Comparison of ENCODE assay signal across 17 cellular contexts in the genomic region with DNA sequence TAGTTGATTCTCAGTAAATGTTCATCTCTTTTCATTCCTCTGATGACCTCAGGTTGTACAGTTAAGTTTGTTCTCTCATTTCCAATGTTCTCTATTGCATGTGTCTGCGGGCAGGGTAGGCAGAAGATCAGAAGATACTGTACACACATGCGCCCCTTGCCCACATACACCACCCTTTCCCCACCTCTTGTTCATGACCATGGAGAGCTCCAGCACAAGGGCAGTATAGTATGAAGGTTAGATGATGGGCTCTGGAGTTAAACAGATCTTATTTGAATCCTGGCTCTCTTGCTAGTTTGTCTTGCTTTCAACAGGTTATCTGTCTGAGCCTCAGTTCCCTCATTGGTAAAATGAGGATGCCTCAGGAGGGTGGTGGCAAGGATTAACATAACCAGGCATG. TPM values are rescaled to one million over a fixed set of nuclear protein-coding genes. Genes with fewer than 3 reads are reported as not detected.
DNase-seq lines count a peak whose midpoint lies in the region; ATAC-seq and TF ChIP-seq lines count a peak whose summit lies in the region.
"Had no signal": no experiment of that assay in that cellular context is flagged by ENCODE, and none has a peak within 500 bp of the region (broad histone marks: within the 10 kb centered on the region; RNA-seq: fewer than 3 reads in every experiment).

No MANE protein-coding gene starts in this region.

- TF ChIP-seq POLR2A in HCT116 (IDR thresholded peaks at IDR 0.05; ENCODE audit: borderline replicate concordance, extremely low read depth, insufficient read depth, insufficient read length) = no peak

- RAD21 ChIA-PET in HCT116 (lab: Charles Lee; ENCODE audit: low non-redundant PET in 1 of 2, low total read pairs in 2 of 2, uncharacterized antibody in 2 of 2, unreplicated experiment in 2 of 2) = no interaction called here

- no peak overlapping the region for H2AFZ ChIP-seq in HCT116 (ENCODE audit: low read depth, low read length, poor library complexity, severe bottlenecking)
- H2AFZ ChIP-seq: GM23248 had no signal

- TF ChIP-seq RAD21 in HCT116 (IDR thresholded peaks at IDR 0.05; ENCODE audit: low read depth) = no peak

- H3K4me3 ChIP-seq in HCT116 (replicated peaks in 1 of 2; ENCODE audit: low read depth in 1 of 2, low read length in 2 of 2) = no peak overlapping the region
- H3K4me3 ChIP-seq: BLaER1, GM23248 had no signal

- no peak overlapping the region for H3K9ac ChIP-seq in HCT116 (ENCODE audit: low read length)
- H3K9ac ChIP-seq: BLaER1, GM23248 had no signal

- DNase-seq in HCT116 (ENCODE audit: low read depth, low spot score) = no peak
- no peak for DNase-seq in foreskin keratinocyte
- DNase-seq in sciatic nerve (ENCODE audit: low spot score) = no peak
- DNase-seq: Caco-2; CD4-positive, CD25-positive, alpha-beta regulatory T cell; CD8-positive, alpha-beta T cell; DMS153; DND-41; GM23248; H9 had no signal

- intact Hi-C loops in HCT116 (cut with micrococcal nuclease) = no loop called here
- intact Hi-C loops in sciatic nerve (cut with DNase I) = no loop called here

- no peaks in the 10 kb centered on the region for H3K9me3 ChIP-seq in HCT116 (ENCODE audit: control insufficient read depth in 1 of 2, insufficient read depth in 1 of 2, low read depth in 1 of 2, low read length in 2 of 2)
- H3K9me3 ChIP-seq: BLaER1, Caco-2 had no signal

- no peak overlapping the region for H3K4me2 ChIP-seq in HCT116 (ENCODE audit: low read length)
- H3K4me2 ChIP-seq: BLaER1 had no signal

- TF ChIP-seq CTCF in HCT116 (IDR thresholded peaks at IDR 0.05 in 2 of 3, conservative IDR thresholded peaks at IDR 0.05 in 1 of 3; ENCODE audit: borderline replicate concordance in 1 of 3, insufficient read depth in 1 of 3, low read depth in 2 of 3, low read length in 2 of 3) (no peak), foreskin keratinocyte (conservative IDR thresholded peaks at IDR 0.05) (no peak)

- ATAC-seq in HCT116 = no peak
- peak; percentile 17 for ATAC-seq in foreskin keratinocyte
- ATAC-seq in GM18519 (IDR thresholded peaks at IDR 0.05; ENCODE audit: low FRiP score, unreplicated experiment) = no peak
- ATAC-seq in sciatic nerve = no peak
- ATAC-seq in activated CD4-positive, CD25-positive, alpha-beta regulatory T cell treated with anti-CD3 and anti-CD28 coated beads, Interleukin-2, amount 50 U/mL, for 24 hours = no peak
- ATAC-seq: CD8-positive, alpha-beta T cell had no signal

- H3K27me3 ChIP-seq in HCT116 (ENCODE audit: insufficient read depth, low read length) = no peaks in the 10 kb centered on the region; the same call in 1 of the 2 replicates
- H3K27me3 ChIP-seq in foreskin keratinocyte = no peaks in the 10 kb centered on the region
- H3K27me3 ChIP-seq: BLaER1 had no signal

- H3K27ac ChIP-seq in HCT116 (ENCODE audit: low read depth, low read length) (no peak overlapping the region), foreskin keratinocyte (no peak overlapping the region)
- H3K27ac ChIP-seq: BLaER1, C4-2B, GM23248 had no signal

- BruUV-seq in HCT116 (replicated peaks; lab: Mats Ljungman, UMichigan) = no TSS peak

- no peaks in the 10 kb centered on the region for H4K20me1 ChIP-seq in HCT116 (ENCODE audit: insufficient read depth)
- H4K20me1 ChIP-seq: BLaER1 had no signal

- no peaks in the 10 kb centered on the region for H3K9me2 ChIP-seq in HCT116 (ENCODE audit: insufficient read depth)

- H3K79me2 ChIP-seq in HCT116 (ENCODE audit: insufficient read depth, low read length) = no peaks in the 10 kb centered on the region

- no peaks in the 10 kb centered on the region for H3K36me3 ChIP-seq in HCT116 (ENCODE audit: control insufficient read depth in 1 of 2, insufficient read depth in 2 of 2, low read length in 2 of 2)
- H3K36me3 ChIP-seq: BLaER1 had no signal

- POLR2A ChIA-PET in HCT116 (lab: Charles Lee) = no interaction called here

- H3K4me1 ChIP-seq in HCT116 (ENCODE audit: control insufficient read depth in 1 of 2, insufficient read depth in 2 of 2, low read length in 2 of 2) (no peaks in the 10 kb centered on the region), foreskin keratinocyte (no peaks in the 10 kb centered on the region)
- H3K4me1 ChIP-seq: BLaER1 had no signal

- CTCF ChIA-PET in HCT116 (lab: Charles Lee) = no interaction called here

TF ChIP-seq in HCT116, 20 proteins besides CTCF, POLR2A, EP300 and RAD21 (continues in another document):
- TF ChIP-seq ZNF274 (IDR thresholded peaks at IDR 0.05; ENCODE audit: low read depth, low read length) (no peak), JUND (IDR thresholded peaks at IDR 0.05) (no peak), CEBPB (IDR thresholded peaks at IDR 0.05; ENCODE audit: low read depth) (no peak), REST (IDR thresholded peaks at IDR 0.05; ENCODE audit: low read depth) (peak; percentile 10; the same call in 1 of the 2 replicates), CBX3 (IDR thresholded peaks at IDR 0.05; ENCODE audit: low read depth) (no peak)

TF ChIP-seq in PFSK-1, 5 proteins besides CTCF, POLR2A, EP300 and RAD21:
- TF ChIP-seq REST (IDR thresholded peaks at IDR 0.05; ENCODE audit: insufficient read depth in 1 of 2, low read depth in 2 of 2, low read length in 2 of 2) = peak; percentile 41 to 85; a peak in 3 of 4 replicates
- no peak for TF ChIP-seq TAF1 (IDR thresholded peaks at IDR 0.05; ENCODE audit: borderline replicate concordance, insufficient read depth, low read length)
- no peak for TF ChIP-seq FOXP2 (optimal IDR thresholded peaks at IDR 0.05; ENCODE audit: borderline replicate concordance, extremely low read depth, extremely low read length, insufficient read depth)
TF ChIP-seq in PFSK-1: peak in this region for 1.

RNA-seq across cellular contexts. Expression of gene PLD5, which starts 17.8 kb away (rescaled TPM):
- total RNA-seq in HCT116 (2021; ENCODE audit: unreplicated experiment) = not detected
- not detected in 2 replicates for polyA plus RNA-seq in HCT116 (2012)
- 1.5 TPM for polyA plus RNA-seq in PFSK-1 (2012; ENCODE audit: insufficient read length, low read depth)
- 7.3 and 8.0 TPM in 2 replicates for total RNA-seq in foreskin keratinocyte
- polyA plus RNA-seq in foreskin keratinocyte = 4.2 and 5.0 TPM in 2 replicates
- total RNA-seq in sciatic nerve = 0.27 TPM
- total RNA-seq: A172; CD4-positive, CD25-positive, alpha-beta regulatory T cell; CD8-positive, alpha-beta T cell; GM23248 had no signal
- polyA plus RNA-seq: AG04450; CD4-positive, CD25-positive, alpha-beta regulatory T cell had no signal
